Comparison of ENCODE assay signal across 10 cellular contexts in genomic region chr5:125409496-125410351, GRCh38.
DNase-seq lines count a peak whose midpoint lies in the region; ATAC-seq, FAIRE-seq and TF ChIP-seq lines count a peak whose summit lies in the region.
"Had no signal": no experiment of that assay in that cellular context is flagged by ENCODE, and none has a peak within 500 bp of the region (broad histone marks: within the 10 kb centered on the region; RNA-seq: fewer than 3 reads in every experiment).

No MANE protein-coding gene starts in this region.

- H3K4me1 Mint-ChIP-seq in astrocyte (ENCODE audit: low read depth, unreplicated experiment) (peaks cover 46% of the 10 kb centered on the region), CD14-positive monocyte (peaks cover 20% of the 10 kb centered on the region), T-cell (peaks cover 0 to 5% (median 0%) of the 10 kb centered on the region in 3 donors)

- FAIRE-seq in A549 (lab: Jason Lieb, UNC) (no peak), astrocyte (lab: Jason Lieb, UNC) (no peak)

- no peak for TF ChIP-seq EP300 in A549 (IDR thresholded peaks at IDR 0.05)

- 31% methylated on average over 11 of the region's 11 CpGs for WGBS in A549 (ENCODE audit: missing lambda C conversion rate)

- peak in 1 of 2 experiments; percentile 27; a peak in 2 of 6 replicates for ATAC-seq in A549
- ATAC-seq in T-cell (replicated peaks in 1 of 4): no peak

- H3K4me3 Mint-ChIP-seq in astrocyte (ENCODE audit: unreplicated experiment) (no peak overlapping the region), CD14-positive monocyte (no peak overlapping the region), T-cell (no peak overlapping the region)
- H3K4me3 Mint-ChIP-seq: B cell had no signal

- H3K27me3 Mint-ChIP-seq in astrocyte (ENCODE audit: low read depth, unreplicated experiment) (no peaks in the 10 kb centered on the region), CD14-positive monocyte (ENCODE audit: low read depth in 3 of 3) (no peaks in the 10 kb centered on the region), T-cell (no peaks in the 10 kb centered on the region)
- H3K27me3 Mint-ChIP-seq: B cell had no signal

- CTCF ChIA-PET in A549 (lab: Yijun Ruan, JAX): no interaction called here
- CTCF ChIA-PET in T-cell (lab: Charles Lee): no interaction called here

- H3K27ac ChIP-seq in A549: peak overlapping the region; percentile 39 to 59; a peak in 5 of 6 replicates
- H3K27ac ChIP-seq in astrocyte (ENCODE audit: low read depth, low read length): peak overlapping the region; percentile 98
- H3K27ac ChIP-seq in layer of hippocampus (ENCODE audit: low read depth, low read length): peak overlapping the region; percentile 54

- intact Hi-C loops in CD14-positive monocyte (cut with micrococcal nuclease): no loop called here

- H3K27me3 ChIP-seq in astrocyte (ENCODE audit: insufficient read depth, low read length) (no peaks in the 10 kb centered on the region), layer of hippocampus (ENCODE audit: control insufficient read depth, insufficient read depth, low read length) (no peaks in the 10 kb centered on the region), H7 (ENCODE audit: control insufficient read depth, insufficient read depth, low read length) (no peaks in the 10 kb centered on the region)

- peaks cover 9% of the 10 kb centered on the region for H3K9me3 Mint-ChIP-seq in astrocyte (ENCODE audit: unreplicated experiment)
- peaks cover 0 to 7% (median 2%) of the 10 kb centered on the region in 7 donors for H3K9me3 Mint-ChIP-seq in CD14-positive monocyte
- peaks cover 3 to 7% (median 3%) of the 10 kb centered on the region in 3 donors for H3K9me3 Mint-ChIP-seq in T-cell

- POLR2A ChIA-PET in A549 (lab: Yijun Ruan, JAX): interaction anchor here (1.1 kb wide), 1 partner anchor 75 kb away, joined by 8 read pairs; no protein-coding TSS in a partner anchor
- POLR2A ChIA-PET in T-cell (lab: Charles Lee): no interaction called here

- TF ChIP-seq CTCF in A549 (IDR thresholded peaks at IDR 0.05): no peak
- no peak for TF ChIP-seq CTCF in astrocyte (IDR thresholded peaks at IDR 0.05; ENCODE audit: insufficient read depth, low read depth, low read length)
- no peak for TF ChIP-seq CTCF in CD14-positive monocyte (IDR thresholded peaks at IDR 0.05)

- H3K36me3 Mint-ChIP-seq in astrocyte (ENCODE audit: low read depth, unreplicated experiment): peaks cover 2% of the 10 kb centered on the region
- no peaks in the 10 kb centered on the region for H3K36me3 Mint-ChIP-seq in CD14-positive monocyte
- no peaks in the 10 kb centered on the region for H3K36me3 Mint-ChIP-seq in T-cell

- no peaks in the 10 kb centered on the region for H3K36me3 ChIP-seq in astrocyte (ENCODE audit: insufficient read depth, low read length)
- H3K36me3 ChIP-seq in H7 (replicated peaks; ENCODE audit: control insufficient read depth, insufficient read depth, low read length): no peaks in the 10 kb centered on the region; the same call in 1 of the 2 replicates

- DNase-seq in A549 (ENCODE audit: low read depth in 1 of 2, low spot score in 1 of 2) (no peak), NCI-H1436 treated with DMSO at 0.1 percent for 48 hours (lab: John Stamatoyannopoulos, UW) (peak; percentile 94), astrocyte (ENCODE audit: low read depth) (peak; percentile 63), H7 (no peak), CD14-positive monocyte (ENCODE audit: low spot score) (no peak), T-cell (no peak)
- no peak for DNase-seq in activated effector memory CD4-positive, alpha-beta T cell treated with anti-CD3 and anti-CD28 coated beads, Interleukin-2, amount 50 U/mL, for 16 hours
- DNase-seq: activated CD8-positive, alpha-beta memory T cell treated with anti-CD3 and anti-CD28 coated beads, Interleukin-2, amount 50 U/mL, for 48 hours had no signal

- peaks cover 11% of the 10 kb centered on the region; the same call in 1 of the 3 replicates for H3K9me3 ChIP-seq in A549
- peaks cover 3% of the 10 kb centered on the region for H3K9me3 ChIP-seq in astrocyte (ENCODE audit: insufficient read depth, low read depth, low read length)

- H3K4me3 ChIP-seq in A549 (no peak overlapping the region; the same call in 2 of the 3 replicates), astrocyte (ENCODE audit: insufficient read depth, low read depth, low read length) (peak overlapping the region; percentile 7), H7 (ENCODE audit: insufficient read depth, low read depth, low read length) (no peak overlapping the region)

- H4K20me1 ChIP-seq in astrocyte (ENCODE audit: insufficient read depth, low read length): no peaks in the 10 kb centered on the region

- H3K4me1 ChIP-seq in A549 (peaks cover 37% of the 10 kb centered on the region), astrocyte (ENCODE audit: insufficient read depth, low read length) (peaks cover 43% of the 10 kb centered on the region)

- H3K9ac ChIP-seq in astrocyte (ENCODE audit: low read length): peak overlapping the region; percentile 88

- H3K27ac Mint-ChIP-seq in astrocyte (ENCODE audit: unreplicated experiment) (peak overlapping the region; percentile 90), CD14-positive monocyte (no peak overlapping the region), T-cell (no peak overlapping the region)
- H3K27ac Mint-ChIP-seq: B cell had no signal

- TF ChIP-seq POLR2A in A549 (IDR thresholded peaks at IDR 0.05; ENCODE audit: low read length): no peak

- H3K4me2 ChIP-seq in A549: peak overlapping the region; percentile 65
- peak overlapping the region; percentile 80 for H3K4me2 ChIP-seq in astrocyte (ENCODE audit: low read length)

- peak overlapping the region; percentile 7 for H2AFZ ChIP-seq in astrocyte (ENCODE audit: low read depth, low read length)

- no peaks in the 10 kb centered on the region for H3K79me2 ChIP-seq in astrocyte (ENCODE audit: insufficient read depth, low read length)

- TF ChIP-seq RAD21 in A549 (conservative IDR thresholded peaks at IDR 0.05 in 1 of 2, IDR thresholded peaks at IDR 0.05 in 1 of 2): no peak

TF ChIP-seq in A549, 52 proteins besides CTCF, POLR2A, EP300 and RAD21:
- TF ChIP-seq HMGXB4 (CRISPR knock-in tag; IDR thresholded peaks at IDR 0.05; ENCODE audit: borderline replicate concordance) (no peak), TFCP2L1 (CRISPR knock-in tag; IDR thresholded peaks at IDR 0.05) (no peak), JUNB (IDR thresholded peaks at IDR 0.05) (peak; percentile 21; the same call in 1 of the 2 replicates), MAX (IDR thresholded peaks at IDR 0.05) (no peak), SMC3 (IDR thresholded peaks at IDR 0.05) (no peak), GATA3 (IDR thresholded peaks at IDR 0.05; ENCODE audit: borderline replicate concordance) (peak; percentile 57), FOSL2 (IDR thresholded peaks at IDR 0.05) (no peak), FOSL2 (CRISPR knock-in tag; IDR thresholded peaks at IDR 0.05) (no peak), HEYL (CRISPR knock-in tag; IDR thresholded peaks at IDR 0.05) (no peak), ZNF302 (CRISPR knock-in tag; IDR thresholded peaks at IDR 0.05) (no peak), ESRRA (IDR thresholded peaks at IDR 0.05; ENCODE audit: borderline replicate concordance, low read length) (no peak), CHD4 (IDR thresholded peaks at IDR 0.05; ENCODE audit: borderline replicate concordance) (no peak)
- TF ChIP-seq, protein P1, sequence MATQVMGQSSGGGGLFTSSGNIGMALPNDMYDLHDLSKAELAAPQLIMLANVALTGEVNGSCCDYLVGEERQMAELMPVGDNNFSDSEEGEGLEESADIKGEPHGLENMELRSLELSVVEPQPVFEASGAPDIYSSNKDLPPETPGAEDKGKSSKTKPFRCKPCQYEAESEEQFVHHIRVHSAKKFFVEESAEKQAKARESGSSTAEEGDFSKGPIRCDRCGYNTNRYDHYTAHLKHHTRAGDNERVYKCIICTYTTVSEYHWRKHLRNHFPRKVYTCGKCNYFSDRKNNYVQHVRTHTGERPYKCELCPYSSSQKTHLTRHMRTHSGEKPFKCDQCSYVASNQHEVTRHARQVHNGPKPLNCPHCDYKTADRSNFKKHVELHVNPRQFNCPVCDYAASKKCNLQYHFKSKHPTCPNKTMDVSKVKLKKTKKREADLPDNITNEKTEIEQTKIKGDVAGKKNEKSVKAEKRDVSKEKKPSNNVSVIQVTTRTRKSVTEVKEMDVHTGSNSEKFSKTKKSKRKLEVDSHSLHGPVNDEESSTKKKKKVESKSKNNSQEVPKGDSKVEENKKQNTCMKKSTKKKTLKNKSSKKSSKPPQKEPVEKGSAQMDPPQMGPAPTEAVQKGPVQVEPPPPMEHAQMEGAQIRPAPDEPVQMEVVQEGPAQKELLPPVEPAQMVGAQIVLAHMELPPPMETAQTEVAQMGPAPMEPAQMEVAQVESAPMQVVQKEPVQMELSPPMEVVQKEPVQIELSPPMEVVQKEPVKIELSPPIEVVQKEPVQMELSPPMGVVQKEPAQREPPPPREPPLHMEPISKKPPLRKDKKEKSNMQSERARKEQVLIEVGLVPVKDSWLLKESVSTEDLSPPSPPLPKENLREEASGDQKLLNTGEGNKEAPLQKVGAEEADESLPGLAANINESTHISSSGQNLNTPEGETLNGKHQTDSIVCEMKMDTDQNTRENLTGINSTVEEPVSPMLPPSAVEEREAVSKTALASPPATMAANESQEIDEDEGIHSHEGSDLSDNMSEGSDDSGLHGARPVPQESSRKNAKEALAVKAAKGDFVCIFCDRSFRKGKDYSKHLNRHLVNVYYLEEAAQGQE (IDR thresholded peaks at IDR 0.05): no peak

Comparison
In these comparisons a context has a peak if more than half of its experiments do, and no peak if none do; other contexts are left out.
1. DNase-seq: peak in NCI-H1436 treated with DMSO at 0.1 percent for 48 hours (single experiment) and astrocyte (single experiment); none in A549 (0 of 2), H7 (single experiment), CD14-positive monocyte (single experiment), T-cell (0 of 34) and activated effector memory CD4-positive, alpha-beta T cell treated with anti-CD3 and anti-CD28 coated beads, Interleukin-2, amount 50 U/mL, for 16 hours (single experiment).
2. Peak in every context shown above with its lines, with median percentiles within 50 percentile points of each other: H3K27ac ChIP-seq.